ENCODE assay signal across 20 cellular contexts in genomic region chr4:37632836-37633235, GRCh38.
"Had no signal": no experiment of that assay in that cellular context is flagged by ENCODE, and none has a peak within 500 bp of the region (broad histone marks: within the 10 kb centered on the region; RNA-seq: fewer than 3 reads in every experiment).

No MANE protein-coding gene starts in this region.

- H3K4me1 Mint-ChIP-seq: neural progenitor cell; stimulated activated naive CD8-positive, alpha-beta T cell treated with anti-CD3 and anti-CD28 coated beads, Interleukin-15, amount 100 ng/mL, for 72 hours had no signal

- H3K27ac Mint-ChIP-seq: memory B cell; natural killer cell treated with Interleukin-12 subunit alpha and Interleukin-12 subunit beta and Interleukin-15 and Interleukin-18, amount 100 ng/mL, for 72 hours; neural progenitor cell; progenitor cell of endocrine pancreas; stimulated activated naive B cell treated with anti-CD40 and anti-IgM and Interleukin-4, amounts not matched to agents 10 μg/mL and 1 μg/mL and 100 μg/mL, for 72 hours; type B pancreatic cell had no signal

- H3K9ac ChIP-seq: neural progenitor cell had no signal

- H3K27me3 ChIP-seq: colonic mucosa, esophagus squamous epithelium, heart right ventricle, left lung, neural progenitor cell, pancreas, thyroid gland had no signal

- ATAC-seq: left lung; lower lobe of right lung; natural killer cell treated with Interleukin-12 subunit alpha and Interleukin-12 subunit beta and Interleukin-15 and Interleukin-18, amount 100 ng/mL, for 72 hours; pancreas; stimulated activated naive B cell treated with anti-CD40 and anti-IgM and Interleukin-4, amounts not matched to agents 10 μg/mL and 1 μg/mL and 100 μg/mL, for 72 hours; stimulated activated naive CD8-positive, alpha-beta T cell treated with anti-CD3 and anti-CD28 coated beads, Interleukin-15, amount 100 ng/mL, for 72 hours had no signal

- H3K4me3 Mint-ChIP-seq: memory B cell; natural killer cell treated with Interleukin-12 subunit alpha and Interleukin-12 subunit beta and Interleukin-15 and Interleukin-18, amount 100 ng/mL, for 72 hours; neural progenitor cell; stimulated activated naive B cell treated with anti-CD40 and anti-IgM and Interleukin-4, amounts not matched to agents 10 μg/mL and 1 μg/mL and 100 μg/mL, for 72 hours; stimulated activated naive CD8-positive, alpha-beta T cell treated with anti-CD3 and anti-CD28 coated beads, Interleukin-15, amount 100 ng/mL, for 72 hours; type B pancreatic cell had no signal

- H2AFZ ChIP-seq: neural progenitor cell had no signal

- H3K4me1 ChIP-seq: colonic mucosa, pancreas had no signal

- H3K27me3 Mint-ChIP-seq: memory B cell; natural killer cell treated with Interleukin-12 subunit alpha and Interleukin-12 subunit beta and Interleukin-15 and Interleukin-18, amount 100 ng/mL, for 72 hours; progenitor cell of endocrine pancreas; stimulated activated naive B cell treated with anti-CD40 and anti-IgM and Interleukin-4, amounts not matched to agents 10 μg/mL and 1 μg/mL and 100 μg/mL, for 72 hours; stimulated activated naive CD8-positive, alpha-beta T cell treated with anti-CD3 and anti-CD28 coated beads, Interleukin-15, amount 100 ng/mL, for 72 hours; type B pancreatic cell had no signal

- H3K9me3 ChIP-seq: colonic mucosa, esophagus squamous epithelium, heart right ventricle, left lung, lower lobe of right lung, pancreas, thyroid gland had no signal

- H3K27ac ChIP-seq: colonic mucosa, heart right ventricle, left lung, lower lobe of right lung, neural progenitor cell, pancreas, thyroid gland had no signal

- H3K36me3 ChIP-seq: neural progenitor cell, pancreas had no signal

- DNase-seq: caudate nucleus; colonic mucosa; dermis blood vessel endothelial cell; esophagus squamous epithelium; heart right ventricle; hypothalamus; left lung; lower lobe of right lung; midbrain; nucleus accumbens; pancreas; stimulated activated CD4-positive, alpha-beta T cell treated with anti-CD3 and anti-CD28 coated beads, Interleukin-4, amount 100 ng/mL, for 24 hours; stimulated activated naive B cell treated with anti-CD40 and anti-IgM and Interleukin-4, amounts not matched to agents 10 μg/mL and 1 μg/mL and 100 μg/mL, for 72 hours; stimulated activated naive CD8-positive, alpha-beta T cell treated with anti-CD3 and anti-CD28 coated beads, Interleukin-15, amount 100 ng/mL, for 72 hours; thyroid gland had no signal

- H3K4me3 ChIP-seq: colonic mucosa, esophagus squamous epithelium, heart right ventricle, left lung, lower lobe of right lung, neural progenitor cell, pancreas, thyroid gland had no signal

- H3K4me2 ChIP-seq: neural progenitor cell had no signal
